In the genomic region with DNA sequence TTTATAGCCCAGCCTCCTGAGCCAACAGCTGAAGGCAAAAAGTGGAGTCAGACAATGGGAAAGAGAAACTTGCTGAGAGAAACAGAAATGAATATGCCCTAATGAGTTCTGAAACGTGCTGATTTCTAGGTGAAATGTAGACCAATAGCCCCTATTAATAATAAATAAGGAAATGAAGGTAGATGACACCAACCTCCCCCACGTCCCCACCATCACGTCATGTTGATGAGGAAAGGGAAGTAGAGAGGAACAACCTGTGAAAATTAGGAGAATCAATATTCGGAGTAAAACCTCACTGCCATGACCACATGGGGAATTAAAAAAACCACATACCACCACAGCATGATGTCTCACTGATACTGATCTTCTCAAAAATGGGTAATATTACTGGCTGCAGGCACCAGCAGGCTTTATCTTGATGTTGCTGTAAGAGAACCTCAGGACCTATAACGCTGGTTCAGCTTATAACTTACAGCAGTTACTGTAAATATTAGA, we compare ENCODE assay signal across 9 cellular contexts.
DNase-seq lines count a peak whose midpoint lies in the region; ATAC-seq and TF ChIP-seq lines count a peak whose summit lies in the region.
"Had no signal": no experiment of that assay in that cellular context is flagged by ENCODE, and none has a peak within 500 bp of the region (broad histone marks: within the 10 kb centered on the region; RNA-seq: fewer than 3 reads in every experiment).

No MANE protein-coding gene starts in this region.

- H3K36me3 Mint-ChIP-seq in activated CD8-positive, alpha-beta T cell treated with anti-CD3 and anti-CD28 coated beads, Interleukin-2, amount 10 ng/mL, durations not matched to agents 7 days and 5 days (ENCODE audit: low read depth): peaks cover 71% of the 10 kb centered on the region
- H3K36me3 Mint-ChIP-seq in WTC11 (no peaks in the 10 kb centered on the region), GM23338 (ENCODE audit: low read depth) (no peaks in the 10 kb centered on the region)

- H3K27me3 ChIP-seq in GM23338 (ENCODE audit: insufficient read depth): no peaks in the 10 kb centered on the region

- peaks cover 89% of the 10 kb centered on the region for H3K4me1 Mint-ChIP-seq in activated CD8-positive, alpha-beta T cell treated with anti-CD3 and anti-CD28 coated beads, Interleukin-2, amount 10 ng/mL, durations not matched to agents 7 days and 5 days (ENCODE audit: low read depth)
- H3K4me1 Mint-ChIP-seq in WTC11 (no peaks in the 10 kb centered on the region), GM23338 (no peaks in the 10 kb centered on the region)

- no peaks in the 10 kb centered on the region for H3K27me3 Mint-ChIP-seq in activated CD8-positive, alpha-beta T cell treated with anti-CD3 and anti-CD28 coated beads, Interleukin-2, amount 10 ng/mL, durations not matched to agents 7 days and 5 days (ENCODE audit: low read depth)
- H3K27me3 Mint-ChIP-seq in WTC11 (ENCODE audit: low read depth) (no peaks in the 10 kb centered on the region), GM23338 (ENCODE audit: insufficient read depth, low read depth, poor library complexity) (no peaks in the 10 kb centered on the region)

- no peak overlapping the region for H2AFZ ChIP-seq in GM23338

- peak; percentile 84 for DNase-seq in activated CD8-positive, alpha-beta T cell treated with anti-CD3 and anti-CD28 coated beads, Interleukin-2, amount 10 ng/mL, durations not matched to agents 7 days and 5 days
- DNase-seq in stimulated activated CD4-positive, alpha-beta T cell treated with anti-CD3 and anti-CD28 coated beads, Interleukin-1b, Interleukin-23, amount 100 ng/mL, for 1 hour (ENCODE audit: low read depth in 2 of 2): peak; percentile 8 to 12
- no peak for DNase-seq in AG20443 (ENCODE audit: low spot score)
- DNase-seq in WTC11 (ENCODE audit: low spot score): no peak
- no peak for DNase-seq in AG08395 (ENCODE audit: low spot score)
- DNase-seq in GM23338 (ENCODE audit: low spot score): no peak

- no peak overlapping the region for H3K4me2 ChIP-seq in GM23338

- CTCF ChIA-PET in activated CD8-positive, alpha-beta T cell treated with anti-CD3 and anti-CD28 coated beads, Interleukin-2, amount 10 ng/mL, durations not matched to agents 7 days and 5 days (lab: Charles Lee): interaction anchor here (1.6 to 3.6 kb wide), 4 partner anchors 20 to 63 kb away, joined by 6 to 14 read pairs (median 8); partner anchors contain the start of gene KAT2B
- CTCF ChIA-PET in WTC11 (lab: Charles Lee): no interaction called here

- H3K4me3 ChIP-seq in GM23338: no peak overlapping the region

- H3K36me3 ChIP-seq in GM23338 (ENCODE audit: insufficient read depth): no peaks in the 10 kb centered on the region

- H3K27ac ChIP-seq in GM23338 (ENCODE audit: low read depth): no peak overlapping the region
- H3K27ac ChIP-seq: epithelial cell of prostate had no signal

- peak overlapping the region; percentile 88 for H3K27ac Mint-ChIP-seq in activated CD8-positive, alpha-beta T cell treated with anti-CD3 and anti-CD28 coated beads, Interleukin-2, amount 10 ng/mL, durations not matched to agents 7 days and 5 days
- H3K27ac Mint-ChIP-seq in WTC11 (no peak overlapping the region), GM23338 (no peak overlapping the region)

- H3K9me2 ChIP-seq in GM23338 (ENCODE audit: insufficient read depth): no peaks in the 10 kb centered on the region

- H3K4me3 Mint-ChIP-seq in activated CD8-positive, alpha-beta T cell treated with anti-CD3 and anti-CD28 coated beads, Interleukin-2, amount 10 ng/mL, durations not matched to agents 7 days and 5 days: peak overlapping the region; percentile 64
- H3K4me3 Mint-ChIP-seq in WTC11 (no peak overlapping the region), GM23338 (no peak overlapping the region)

- ATAC-seq in GM19438 (IDR thresholded peaks at IDR 0.05; ENCODE audit: low read depth, unreplicated experiment): peak; percentile 51
- ATAC-seq in HG03442 (IDR thresholded peaks at IDR 0.05; ENCODE audit: unreplicated experiment): peak; percentile 80
- peak; percentile 89 for ATAC-seq in activated CD8-positive, alpha-beta T cell treated with anti-CD3 and anti-CD28 coated beads, Interleukin-2, amount 10 ng/mL, durations not matched to agents 7 days and 5 days
- no peak for ATAC-seq in WTC11
- no peak for ATAC-seq in GM23338

- H4K20me1 ChIP-seq in GM23338 (replicated peaks; ENCODE audit: insufficient read depth): no peaks in the 10 kb centered on the region

- H3F3A ChIP-seq in GM23338 (replicated peaks; ENCODE audit: low read depth): no peaks in the 10 kb centered on the region

- no peaks in the 10 kb centered on the region for H3K79me2 ChIP-seq in GM23338 (replicated peaks; ENCODE audit: insufficient read depth)

- TF ChIP-seq CTCF in WTC11 (IDR thresholded peaks at IDR 0.05) (no peak), GM23338 (conservative IDR thresholded peaks at IDR 0.05; ENCODE audit: low read depth in 2 of 2) (no peak)

- POLR2A ChIA-PET in activated CD8-positive, alpha-beta T cell treated with anti-CD3 and anti-CD28 coated beads, Interleukin-2, amount 10 ng/mL, durations not matched to agents 7 days and 5 days (lab: Charles Lee): interaction anchor here (0.6 to 3.0 kb wide), 5 partner anchors 50 to 81 kb away, joined by 3 to 17 read pairs (median 4); partner anchors contain the start of genes KAT2B and SGO1
- POLR2A ChIA-PET in WTC11 (lab: Charles Lee): no interaction called here

- H3K9me3 Mint-ChIP-seq in activated CD8-positive, alpha-beta T cell treated with anti-CD3 and anti-CD28 coated beads, Interleukin-2, amount 10 ng/mL, durations not matched to agents 7 days and 5 days (ENCODE audit: insufficient read depth): no peaks in the 10 kb centered on the region
- no peaks in the 10 kb centered on the region for H3K9me3 Mint-ChIP-seq in WTC11
- no peaks in the 10 kb centered on the region for H3K9me3 Mint-ChIP-seq in GM23338

- H3K4me1 ChIP-seq in GM23338 (ENCODE audit: insufficient read depth): no peaks in the 10 kb centered on the region

TF ChIP-seq in WTC11, 78 proteins besides CTCF, POLR2A, EP300 and RAD21 (continues in another document):
- TF ChIP-seq IRF1 (CRISPR knock-in tag; IDR thresholded peaks at IDR 0.05): no peak
- TF ChIP-seq HMGA2 (CRISPR knock-in tag; IDR thresholded peaks at IDR 0.05): no peak
- no peak for TF ChIP-seq ESRRA (CRISPR knock-in tag; IDR thresholded peaks at IDR 0.05; ENCODE audit: borderline replicate concordance)
- no peak for TF ChIP-seq GABPB1 (CRISPR knock-in tag; IDR thresholded peaks at IDR 0.05)
- TF ChIP-seq GRHL2 (CRISPR knock-in tag; IDR thresholded peaks at IDR 0.05; ENCODE audit: insufficient replicate concordance, severe bottlenecking): no peak
- TF ChIP-seq MLX (CRISPR knock-in tag; IDR thresholded peaks at IDR 0.05): no peak
- TF ChIP-seq PRRX2 (CRISPR knock-in tag; IDR thresholded peaks at IDR 0.05): no peak
- no peak for TF ChIP-seq TCF7 (CRISPR knock-in tag; IDR thresholded peaks at IDR 0.05; ENCODE audit: low read depth)

Comparison
In these comparisons a context has a peak if more than half of its experiments do, and no peak if none do; other contexts are left out.
1. ATAC-seq: peak in GM19438 (single experiment), HG03442 (single experiment) and activated CD8-positive, alpha-beta T cell treated with anti-CD3 and anti-CD28 coated beads, Interleukin-2, amount 10 ng/mL, durations not matched to agents 7 days and 5 days (single experiment); none in WTC11 (single experiment) and GM23338 (single experiment).
2. DNase-seq: peak in activated CD8-positive, alpha-beta T cell treated with anti-CD3 and anti-CD28 coated beads, Interleukin-2, amount 10 ng/mL, durations not matched to agents 7 days and 5 days (single experiment) and stimulated activated CD4-positive, alpha-beta T cell treated with anti-CD3 and anti-CD28 coated beads, Interleukin-1b, Interleukin-23, amount 100 ng/mL, for 1 hour (2 of 2); none in AG20443 (single experiment), WTC11 (single experiment), AG08395 (single experiment) and GM23338 (single experiment).